In genomic region chr10:33720161-33720560, GRCh38 we compare ENCODE assay signal across 25 cellular contexts.
"Had no signal": no experiment of that assay in that cellular context is flagged by ENCODE, and none has a peak within 500 bp of the region (broad histone marks: within the 10 kb centered on the region; RNA-seq: fewer than 3 reads in every experiment).

No MANE protein-coding gene starts in this region.

- DNase-seq: IMR-90, Karpas-422, KG1, MV-4-11, NCI-H1048, NCI-H1105, NCI-H1417 treated with DMSO at 0.1 percent for 48 hours, NCI-H146, NCI-H1694 treated with DMSO at 0.1 percent for 48 hours, NCI-H1930, NCI-H2081, NCI-H2107, NCI-H2227 treated with DMSO at 0.1 percent for 48 hours, NCI-H446, NCI-H510A, NCI-H524 treated with DMSO at 0.1 percent for 48 hours, NCI-H69, NCI-H774, Right ventricle myocardium superior, RPMI8226, SIG-M5 had no signal

- H3K9me3 ChIP-seq: SJSA1 had no signal

- H3K4me3 ChIP-seq: SJSA1, SK-N-MC had no signal

- H3K27ac ChIP-seq: HL-60, SJSA1, SK-N-MC had no signal

- FAIRE-seq: RCC 7860 had no signal

- H3K36me3 ChIP-seq: SJSA1 had no signal

- H3K27me3 ChIP-seq: SJSA1 had no signal
